ENCODE assay signal across 1 cellular context in the genomic region with DNA sequence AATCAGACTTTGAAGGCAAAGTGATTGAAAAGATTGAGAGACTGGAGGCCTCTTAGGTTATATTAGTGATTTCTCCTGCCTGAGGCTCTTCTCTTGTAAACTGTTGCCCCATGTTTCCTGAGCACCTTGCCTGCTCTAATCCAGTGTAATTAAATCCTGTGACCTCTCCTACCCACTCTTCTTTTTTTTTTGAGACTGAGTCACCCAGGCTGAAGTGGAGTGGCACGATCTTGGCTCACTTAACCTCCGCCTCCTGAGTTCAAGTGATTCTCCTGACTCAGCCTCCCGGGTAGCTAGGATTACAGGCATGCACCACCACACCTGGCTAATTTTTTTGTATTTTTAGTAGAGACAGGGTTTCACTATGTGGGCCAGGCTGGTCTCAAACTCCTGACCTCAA. TPM values are rescaled to one million over a fixed set of nuclear protein-coding genes. Genes with fewer than 3 reads are reported as not detected.
"Had no signal": no experiment of that assay in that cellular context is flagged by ENCODE, and none has a peak within 500 bp of the region (broad histone marks: within the 10 kb centered on the region; RNA-seq: fewer than 3 reads in every experiment).

No MANE protein-coding gene starts in this region.

RNA-seq across cellular contexts. Expression of gene KIF11, which starts 57.9 kb away (rescaled TPM):
- total RNA-seq: ascending aorta had no signal
